ENCODE assay signal across 8 cellular contexts in genomic region chr6:36827261-36828079, GRCh38. TPM values are rescaled to one million over a fixed set of nuclear protein-coding genes. Genes with fewer than 3 reads are reported as not detected.
A peak's percentile ranks its signal among the peaks of the same experiment; 100 is the strongest.
DNase-seq lines count a peak whose midpoint lies in the region; ATAC-seq and TF ChIP-seq lines count a peak whose summit lies in the region.

No MANE protein-coding gene starts in this region.

- H3K36me3 ChIP-seq in colonic mucosa = no peaks in the 10 kb centered on the region

- peaks cover 6% of the 10 kb centered on the region for H3K4me1 Mint-ChIP-seq in CD4-positive, alpha-beta T cell (ENCODE audit: low read depth)
- H3K4me1 Mint-ChIP-seq in natural killer cell = peaks cover 8 to 12% of the 10 kb centered on the region in 2 donors

- H3K9ac ChIP-seq in colonic mucosa (ENCODE audit: low read depth in 2 of 2, low read length in 2 of 2) = peak overlapping the region in 1 of 2 donors; percentile 7

- no peaks in the 10 kb centered on the region for H3K27me3 ChIP-seq in CD4-positive, alpha-beta T cell (ENCODE audit: control insufficient read depth, insufficient read depth, low read length)
- H3K27me3 ChIP-seq in colonic mucosa = no peaks in the 10 kb centered on the region

- TF ChIP-seq CTCF in CD4-positive, alpha-beta T cell (IDR thresholded peaks at IDR 0.05) = no peak
- no peak for TF ChIP-seq CTCF in natural killer cell (IDR thresholded peaks at IDR 0.05)
- TF ChIP-seq CTCF in colonic mucosa (IDR thresholded peaks at IDR 0.05) = no peak

- peak in 2 of 10 experiments; percentile 5 to 6 for DNase-seq in CD4-positive, alpha-beta T cell
- peak; percentile 16 for DNase-seq in NOMO-1 treated with DMSO at 0.1 percent for 48 hours (lab: John Stamatoyannopoulos, UW; ENCODE audit: unreplicated experiment)
- no peak for DNase-seq in natural killer cell
- no peak for DNase-seq in NCI-H748 treated with DMSO at 0.1 percent for 48 hours (lab: John Stamatoyannopoulos, UW)
- DNase-seq in colonic mucosa = no peak
- no peak for DNase-seq in NCI-H187 treated with DMSO at 0.1 percent for 48 hours (lab: John Stamatoyannopoulos, UW)

- no peaks in the 10 kb centered on the region for H3K27me3 Mint-ChIP-seq in CD4-positive, alpha-beta T cell
- H3K27me3 Mint-ChIP-seq in natural killer cell (ENCODE audit: low read depth in 2 of 2) = peaks cover 0 to 8% of the 10 kb centered on the region in 2 donors

- H3K9me3 ChIP-seq in CD4-positive, alpha-beta T cell (ENCODE audit: control insufficient read depth, low read length) = no peaks in the 10 kb centered on the region
- H3K9me3 ChIP-seq in colonic mucosa = no peaks in the 10 kb centered on the region

- H3K27ac ChIP-seq in CD4-positive, alpha-beta T cell (ENCODE audit: low read depth, low read length) = no peak overlapping the region
- peak overlapping the region; percentile 78 for H3K27ac ChIP-seq in cingulate gyrus (ENCODE audit: low read depth, low read length)
- H3K27ac ChIP-seq in colonic mucosa = no peak overlapping the region

- H3K36me3 Mint-ChIP-seq in CD4-positive, alpha-beta T cell (ENCODE audit: low read depth) = no peaks in the 10 kb centered on the region
- no peaks in the 10 kb centered on the region for H3K36me3 Mint-ChIP-seq in natural killer cell

- CTCF ChIA-PET in CD4-positive, alpha-beta T cell (lab: Charles Lee) = no interaction called here

- H3K4me1 ChIP-seq in colonic mucosa = peaks cover 5% of the 10 kb centered on the region

- no peak overlapping the region for H3K4me3 ChIP-seq in colonic mucosa

- POLR2A ChIA-PET in CD4-positive, alpha-beta T cell (lab: Charles Lee) = interaction anchor here (0.6 kb wide), 1 partner anchor 149 kb away, joined by 4 read pairs; the partner anchor contains the start of gene CDKN1A

- H3K27ac Mint-ChIP-seq in CD4-positive, alpha-beta T cell = no peak overlapping the region
- peak overlapping the region in 1 of 2 donors; percentile 52 for H3K27ac Mint-ChIP-seq in natural killer cell

- intact Hi-C loops in CD4-positive, alpha-beta T cell (cut with DNase I, micrococcal nuclease) = no loop called here
- intact Hi-C loops in natural killer cell (cut with micrococcal nuclease) (no loop called here), colonic mucosa (cut with DNase I) (no loop called here)

- peak; percentile 43 for ATAC-seq in CD4-positive, alpha-beta T cell (ENCODE audit: poor library complexity)
- peak; percentile 45 to 76 (median 53) for ATAC-seq in natural killer cell
- no peak for ATAC-seq in GM18502 (IDR thresholded peaks at IDR 0.05; ENCODE audit: poor library complexity, unreplicated experiment)

- no peaks in the 10 kb centered on the region for H3K9me3 Mint-ChIP-seq in CD4-positive, alpha-beta T cell
- no peaks in the 10 kb centered on the region for H3K9me3 Mint-ChIP-seq in natural killer cell

- H3K4me3 Mint-ChIP-seq in CD4-positive, alpha-beta T cell = no peak overlapping the region
- no peak overlapping the region for H3K4me3 Mint-ChIP-seq in natural killer cell

RNA-seq across cellular contexts. Expression of gene CPNE5, which starts 11.8 kb away (rescaled TPM):
- under 1 TPM; 0.19 to 0.28 TPM for total RNA-seq in CD4-positive, alpha-beta T cell
- total RNA-seq in natural killer cell (1 to 10 TPM; 1.2 to 8.5 (median 2.0) TPM), colonic mucosa (1 to 10 TPM; 4.6 to 8.0 TPM)

RNA-seq across cellular contexts. Expression of gene PPIL1, which starts 47.1 kb away (rescaled TPM):
- 1 to 10 TPM; 1.8 to 2.2 TPM for total RNA-seq in CD4-positive, alpha-beta T cell
- total RNA-seq in natural killer cell (1 to 10 TPM; 2.6 to 5.2 (median 5.1) TPM), colonic mucosa (10 to 100 TPM in 1 of 2 donors, 1 to 10 TPM in 1; 9.9 to 23.6 TPM)

RNA-seq across cellular contexts. Expression of gene C6orf89, which starts 58.3 kb away (rescaled TPM):
- total RNA-seq in CD4-positive, alpha-beta T cell = 10 to 100 TPM; 23.7 to 24.0 TPM
- total RNA-seq in natural killer cell (10 to 100 TPM; 34.3 to 47.0 (median 46.3) TPM), colonic mucosa (10 to 100 TPM; 46.3 to 49.5 TPM)
